Comparison of ENCODE assay signal across 20 cellular contexts in genomic region chr21:43988506-43989230, GRCh38. TPM values are rescaled to one million over a fixed set of nuclear protein-coding genes. Genes with fewer than 3 reads are reported as not detected.
DNase-seq lines count a peak whose midpoint lies in the region; ATAC-seq, FAIRE-seq and TF ChIP-seq lines count a peak whose summit lies in the region.
"Had no signal": no experiment of that assay in that cellular context is flagged by ENCODE, and none has a peak within 500 bp of the region (broad histone marks: within the 10 kb centered on the region; RNA-seq: fewer than 3 reads in every experiment).

No MANE protein-coding gene starts in this region.

- H2BK15ac ChIP-seq in neuronal stem cell (ENCODE audit: low read length), result no peak overlapping the region

- WGBS in SK-N-SH (ENCODE audit: low lambda C conversion rate), result 80% methylated on average over 10 of the region's 23 CpGs
- no CpG with 5 or more reads among the region's 23 CpGs for WGBS in neuronal stem cell (ENCODE audit: extremely low coverage in 2 of 2, insufficient read length in 2 of 2, insufficient replicate concordance in 1 of 2), 2 donors
- 84 to 86% methylated on average over 23 of the region's 23 CpGs for WGBS in GM23248 (ENCODE audit: low coverage in 1 of 2, low lambda C conversion rate in 2 of 2, missing lambda C conversion rate in 2 of 2), 2 experiments

- FAIRE-seq in urothelium cell line (lab: Jason Lieb, UNC), result peak; percentile 66

- H3F3A ChIP-seq in SK-N-SH (replicated peaks; ENCODE audit: insufficient read depth) (peaks cover 6% of the 10 kb centered on the region), GM23248 (ENCODE audit: insufficient read depth) (peaks cover 7% of the 10 kb centered on the region; the same call in 1 of the 2 replicates)

- H3K27me3 ChIP-seq in SK-N-SH (ENCODE audit: insufficient read depth) (no peaks in the 10 kb centered on the region), neuronal stem cell (ENCODE audit: control insufficient read depth in 3 of 3, insufficient read depth in 3 of 3, low read depth in 1 of 3, low read length in 3 of 3) (peaks cover 0 to 4% (median 0%) of the 10 kb centered on the region in 3 experiments), GM23248 (replicated peaks; ENCODE audit: insufficient read depth) (no peaks in the 10 kb centered on the region)
- no peaks in the 10 kb centered on the region for H3K27me3 ChIP-seq in effector memory CD4-positive, alpha-beta T cell (replicated peaks; ENCODE audit: control insufficient read depth, insufficient read depth, low read length, poor library complexity, severe bottlenecking)
- H3K27me3 ChIP-seq: BE2C, Peyer's patch had no signal

- H3K23ac ChIP-seq in neuronal stem cell (ENCODE audit: low read depth, low read length, poor library complexity), result no peak overlapping the region

- peak overlapping the region; percentile 6 for H2BK5ac ChIP-seq in neuronal stem cell (ENCODE audit: low read length)

- no peak for TF ChIP-seq RAD21 in SK-N-SH (IDR thresholded peaks at IDR 0.05; ENCODE audit: low read length)

- no peak overlapping the region for H3K14ac ChIP-seq in neuronal stem cell (ENCODE audit: low read length)

- no peak overlapping the region for H4K91ac ChIP-seq in neuronal stem cell (ENCODE audit: low read depth, low read length, poor library complexity)

- POLR2A ChIA-PET in SK-N-SH (lab: Yijun Ruan, JAX), result no interaction called here

- in situ Hi-C loops in GM23248 (cut with MboI), result no loop called here

- H4K20me1 ChIP-seq in SK-N-SH (ENCODE audit: insufficient read depth) (no peaks in the 10 kb centered on the region), GM23248 (ENCODE audit: insufficient read depth) (no peaks in the 10 kb centered on the region)

- H3K9me3 ChIP-seq in SK-N-SH (no peaks in the 10 kb centered on the region), neuronal stem cell (replicated peaks in 1 of 2; ENCODE audit: control insufficient read depth in 2 of 2, insufficient read depth in 1 of 2, low read depth in 1 of 2, low read length in 2 of 2) (no peaks in the 10 kb centered on the region), GM23248 (ENCODE audit: low read depth) (no peaks in the 10 kb centered on the region)
- no peaks in the 10 kb centered on the region for H3K9me3 ChIP-seq in effector memory CD4-positive, alpha-beta T cell (ENCODE audit: control insufficient read depth, low read length)
- H3K9me3 ChIP-seq: BE2C, HAP-1, Peyer's patch, SJCRH30 had no signal

- no peaks in the 10 kb centered on the region for H3K9me2 ChIP-seq in SK-N-SH
- H3K9me2 ChIP-seq in GM23248 (ENCODE audit: insufficient read depth), result no peaks in the 10 kb centered on the region

- no peaks in the 10 kb centered on the region for H3K4me1 ChIP-seq in SK-N-SH (ENCODE audit: control insufficient read depth in 1 of 2, insufficient read depth in 2 of 2, low read depth in 1 of 2, low read length in 1 of 2)
- H3K4me1 ChIP-seq in neuronal stem cell (ENCODE audit: control insufficient read depth in 2 of 2, insufficient read depth in 1 of 2, low read depth in 1 of 2, low read length in 2 of 2), result peaks cover 5 to 17% of the 10 kb centered on the region in 2 donors
- H3K4me1 ChIP-seq in effector memory CD4-positive, alpha-beta T cell (ENCODE audit: control insufficient read depth, insufficient read depth, low read length, poor library complexity, severe bottlenecking), result no peaks in the 10 kb centered on the region
- H3K4me1 ChIP-seq in GM23248 (ENCODE audit: insufficient read depth), result no peaks in the 10 kb centered on the region
- H3K4me1 ChIP-seq: HAP-1 had no signal

- H2BK12ac ChIP-seq in neuronal stem cell (ENCODE audit: low read length), result peak overlapping the region; percentile 85

- H2BK120ac ChIP-seq in neuronal stem cell (ENCODE audit: low read depth, low read length), result no peak overlapping the region

- CTCF ChIA-PET in SK-N-SH (lab: Yijun Ruan, JAX), result no interaction called here

- no peak for ATAC-seq in HG03342 (IDR thresholded peaks at IDR 0.05; ENCODE audit: unreplicated experiment)

- H3K27ac ChIP-seq in SK-N-SH (ENCODE audit: low read depth in 2 of 2, low read length in 1 of 2) (no peak overlapping the region), neuronal stem cell (replicated peaks; ENCODE audit: low read length) (no peak overlapping the region), GM23248 (no peak overlapping the region)
- no peak overlapping the region for H3K27ac ChIP-seq in effector memory CD4-positive, alpha-beta T cell (ENCODE audit: insufficient read depth, low read length, poor library complexity, severe bottlenecking)
- H3K27ac ChIP-seq: HL-60, KMS-11, Peyer's patch, SJCRH30 had no signal

- H3K4me2 ChIP-seq in SK-N-SH, result no peak overlapping the region
- no peak overlapping the region for H3K4me2 ChIP-seq in neuronal stem cell (ENCODE audit: insufficient read depth, low read length, poor library complexity, severe bottlenecking)
- H3K4me2 ChIP-seq in GM23248 (ENCODE audit: unreplicated experiment), result no peak overlapping the region
- H3K4me2 ChIP-seq: KMS-11 had no signal

- peaks cover 0 to 6% of the 10 kb centered on the region in 2 experiments for H3K36me3 ChIP-seq in SK-N-SH (replicated peaks in 1 of 2; ENCODE audit: control insufficient read depth in 1 of 2, insufficient read depth in 2 of 2, low read length in 1 of 2)
- H3K36me3 ChIP-seq in neuronal stem cell (replicated peaks in 1 of 2; ENCODE audit: control insufficient read depth in 2 of 2, insufficient read depth in 2 of 2, low read length in 2 of 2), result no peaks in the 10 kb centered on the region
- H3K36me3 ChIP-seq in effector memory CD4-positive, alpha-beta T cell (ENCODE audit: control insufficient read depth, insufficient read depth, low read length), result no peaks in the 10 kb centered on the region
- H3K36me3 ChIP-seq in GM23248 (ENCODE audit: low read depth), result no peaks in the 10 kb centered on the region
- H3K36me3 ChIP-seq: BE2C, HAP-1, SJCRH30 had no signal

- peak overlapping the region; percentile 2 for H2AK5ac ChIP-seq in neuronal stem cell (ENCODE audit: low read depth, low read length)

- no peaks in the 10 kb centered on the region for H3K79me1 ChIP-seq in neuronal stem cell (ENCODE audit: low read depth, low read length)

- H3K4me3 ChIP-seq in SK-N-SH (ENCODE audit: low read depth in 2 of 2, low read length in 1 of 2) (no peak overlapping the region), choroid plexus epithelial cell (ENCODE audit: low read depth, low read length) (no peak overlapping the region), neuronal stem cell (ENCODE audit: low read length in 2 of 2) (no peak overlapping the region), GM23248 (no peak overlapping the region)
- H3K4me3 ChIP-seq in effector memory CD4-positive, alpha-beta T cell (ENCODE audit: insufficient read depth, low read depth, low read length, poor library complexity, severe bottlenecking), result no peak overlapping the region
- H3K4me3 ChIP-seq: HAP-1, Peyer's patch, SJCRH30 had no signal

- H3K18ac ChIP-seq in neuronal stem cell (ENCODE audit: low read length), result peak overlapping the region; percentile 20

- H3K79me2 ChIP-seq in SK-N-SH (ENCODE audit: insufficient read depth) (no peaks in the 10 kb centered on the region), GM23248 (ENCODE audit: insufficient read depth) (no peaks in the 10 kb centered on the region)

- DNase-seq in SK-N-SH, result peak; percentile 20
- DNase-seq in choroid plexus epithelial cell (ENCODE audit: low read depth), result peak; percentile 13
- DNase-seq in neuronal stem cell (ENCODE audit: low spot score), result no peak
- DNase-seq in urothelium cell line (ENCODE audit: low spot score), result no peak
- no peak for DNase-seq in effector memory CD4-positive, alpha-beta T cell
- DNase-seq in GM23248, result no peak
- DNase-seq: BE2C; CD4-positive, CD25-positive, alpha-beta regulatory T cell; COR-L47; DMS79; NCI-H1694; NCI-H2081; NCI-H446; NCI-H526; Peyer's patch; SJCRH30 had no signal

- H2AFZ ChIP-seq in SK-N-SH (ENCODE audit: low read depth), result no peak overlapping the region
- no peak overlapping the region for H2AFZ ChIP-seq in neuronal stem cell (ENCODE audit: low read length)
- no peak overlapping the region for H2AFZ ChIP-seq in GM23248

- TF ChIP-seq CTCF in SK-N-SH (IDR thresholded peaks at IDR 0.05) (no peak), choroid plexus epithelial cell (conservative IDR thresholded peaks at IDR 0.05; ENCODE audit: low read depth, low read length) (no peak)

- no peak overlapping the region for H3K4ac ChIP-seq in neuronal stem cell (ENCODE audit: low read length)

- no peak for TF ChIP-seq EP300 in SK-N-SH (IDR thresholded peaks at IDR 0.05; ENCODE audit: borderline replicate concordance in 1 of 2, low read depth in 1 of 2, low read length in 1 of 2)

- no peak overlapping the region for H3K9ac ChIP-seq in SK-N-SH
- no peak overlapping the region for H3K9ac ChIP-seq in neuronal stem cell (ENCODE audit: low read depth, low read length, poor library complexity)
- H3K9ac ChIP-seq in GM23248, result no peak overlapping the region
- H3K9ac ChIP-seq: KMS-11 had no signal

- H4K8ac ChIP-seq in neuronal stem cell (ENCODE audit: low read depth, low read length), result no peak overlapping the region

TF ChIP-seq in SK-N-SH, 30 proteins besides CTCF, POLR2A, EP300 and RAD21:
- TF ChIP-seq PBX3 (IDR thresholded peaks at IDR 0.05) (no peak), MEF2A (IDR thresholded peaks at IDR 0.05; ENCODE audit: borderline replicate concordance, low read depth) (no peak), NFIC (IDR thresholded peaks at IDR 0.05; ENCODE audit: borderline replicate concordance) (no peak), RCOR1 (IDR thresholded peaks at IDR 0.05; ENCODE audit: low read length) (no peak), TCF12 (IDR thresholded peaks at IDR 0.05) (no peak), FOXJ3 (CRISPR knock-in tag; IDR thresholded peaks at IDR 0.05) (no peak), TAF1 (IDR thresholded peaks at IDR 0.05; ENCODE audit: borderline replicate concordance, low read depth, low read length) (no peak), POLR2AphosphoS5 (IDR thresholded peaks at IDR 0.05; ENCODE audit: low read depth, low read length) (no peak), MXI1 (IDR thresholded peaks at IDR 0.05; ENCODE audit: low read depth, low read length) (no peak)

RNA-seq across cellular contexts. Expression of gene TRAPPC10, which starts 23.4 kb away (rescaled TPM):
- polyA plus RNA-seq in SK-N-SH (2012; rRNA removed) (17.5 and 18.9 TPM in 2 replicates), GM23248 (2016; fragmentation: Nextera tagmentation; extraction: Ambion mirVana) (9.9 and 10.3 TPM in 2 replicates)
- 12.4 and 14.8 TPM in 2 replicates for polyA plus RNA-seq in SK-N-SH (2012; cell fraction: cytosol; rRNA removed)
- 42.6 and 53.7 TPM in 2 replicates for polyA plus RNA-seq in SK-N-SH (2012; cell fraction: nucleus; rRNA removed)
- 11.6 TPM for polyA plus RNA-seq in neuronal stem cell (2013, experiment 1 of 2)
- polyA plus RNA-seq in neuronal stem cell (2013, experiment 2 of 2), result 12.2 TPM
- 21.0 and 23.1 TPM in 2 replicates for total RNA-seq in GM23248 (2014; rRNA removed; shearing (Covaris generic))

Comparison
In these comparisons a context has a peak if more than half of its experiments do, and no peak if none do; other contexts are left out.
1. DNase-seq: peak in SK-N-SH (single experiment) and choroid plexus epithelial cell (single experiment); none in neuronal stem cell (single experiment), urothelium cell line (single experiment), effector memory CD4-positive, alpha-beta T cell (0 of 3) and GM23248 (single experiment).